Comparison of ENCODE assay signal across 9 cellular contexts in genomic region chrX:136250191-136251041, GRCh38. TPM values are rescaled to one million over a fixed set of nuclear protein-coding genes. Genes with fewer than 3 reads are reported as not detected.
DNase-seq lines count a peak whose midpoint lies in the region; ATAC-seq and TF ChIP-seq lines count a peak whose summit lies in the region.
"Had no signal": no experiment of that assay in that cellular context is flagged by ENCODE, and none has a peak within 500 bp of the region (broad histone marks: within the 10 kb centered on the region; RNA-seq: fewer than 3 reads in every experiment).

No MANE protein-coding gene starts in this region.

- H3K9me3 ChIP-seq in BLaER1 (no peaks in the 10 kb centered on the region), thoracic aorta (no peaks in the 10 kb centered on the region)

- H3K4me3 Mint-ChIP-seq in naive thymus-derived CD8-positive, alpha-beta T cell: peak overlapping the region; percentile 58 to 89 (median 82)

- TF ChIP-seq CTCF in epithelial cell of proximal tubule (conservative IDR thresholded peaks at IDR 0.05; ENCODE audit: low read depth, low read length) (no peak), thoracic aorta (IDR thresholded peaks at IDR 0.05) (no peak)

- H3K27me3 ChIP-seq in BLaER1: peaks cover 67% of the 10 kb centered on the region
- H3K27me3 ChIP-seq in thoracic aorta (replicated peaks; ENCODE audit: insufficient read depth): no peaks in the 10 kb centered on the region

- H3K4me1 Mint-ChIP-seq in naive thymus-derived CD8-positive, alpha-beta T cell: peaks cover 0 to 11% (median 7%) of the 10 kb centered on the region in 4 donors

- H3K27ac Mint-ChIP-seq in naive thymus-derived CD8-positive, alpha-beta T cell: peak overlapping the region in 8 of 10 donors; percentile 43 to 86 (median 78)

- H3K4me3 ChIP-seq in BLaER1 (peak overlapping the region; percentile 81), epithelial cell of proximal tubule (ENCODE audit: low read depth, low read length) (peak overlapping the region; percentile 70), thoracic aorta (peak overlapping the region; percentile 73)

- H3K27me3 Mint-ChIP-seq in naive thymus-derived CD8-positive, alpha-beta T cell: no peaks in the 10 kb centered on the region

- peak; percentile 41 to 51 for DNase-seq in activated CD4-positive, alpha-beta T cell treated with anti-CD3 and anti-CD28 coated beads, Interleukin-2, amount 50 U/mL, for 48 hours
- DNase-seq in epithelial cell of proximal tubule (ENCODE audit: low read depth): no peak
- peak in 3 of 10 donors; percentile 8 to 15 (median 14) for DNase-seq in naive thymus-derived CD8-positive, alpha-beta T cell
- DNase-seq in thoracic aorta (ENCODE audit: low spot score): no peak
- no peak for DNase-seq in NCI-H1436 (lab: John Stamatoyannopoulos, UW)

- H3K4me2 ChIP-seq in BLaER1: peak overlapping the region; percentile 65

- peak overlapping the region; percentile 85 for H3K9ac ChIP-seq in BLaER1

- H3K36me3 Mint-ChIP-seq in naive thymus-derived CD8-positive, alpha-beta T cell: peaks cover 0 to 7% (median 0%) of the 10 kb centered on the region in 3 donors

- H3K4me1 ChIP-seq in BLaER1 (peaks cover 18% of the 10 kb centered on the region), thoracic aorta (ENCODE audit: control insufficient read depth in 1 of 2, low read depth in 2 of 2) (peaks cover 0 to 14% of the 10 kb centered on the region in 2 donors)

- H3K27ac ChIP-seq in BLaER1 (peak overlapping the region; percentile 83), thoracic aorta (peak overlapping the region; percentile 68 to 69)

- POLR2A ChIA-PET in naive thymus-derived CD8-positive, alpha-beta T cell (lab: Charles Lee): no interaction called here

- ATAC-seq in GM19455 (IDR thresholded peaks at IDR 0.05; ENCODE audit: unreplicated experiment) (peak; percentile 55), HG03469 (IDR thresholded peaks at IDR 0.05; ENCODE audit: unreplicated experiment) (peak; percentile 16), thoracic aorta (ENCODE audit: insufficient number of reproducible peaks, low FRiP score, low read depth) (no peak)
- ATAC-seq in naive thymus-derived CD8-positive, alpha-beta T cell: peak; percentile 18 to 49

- peaks cover 11% of the 10 kb centered on the region; the same call in 1 of the 2 replicates for H4K20me1 ChIP-seq in BLaER1

- H3K36me3 ChIP-seq in BLaER1 (no peaks in the 10 kb centered on the region), thoracic aorta (no peaks in the 10 kb centered on the region)

- no peaks in the 10 kb centered on the region for H3K9me3 Mint-ChIP-seq in naive thymus-derived CD8-positive, alpha-beta T cell

RNA-seq across cellular contexts. Expression of gene MAP7D3, which starts 0.8 kb away (rescaled TPM):
- total RNA-seq in epithelial cell of proximal tubule (10.9 and 18.6 TPM in 2 replicates), thoracic aorta (10 to 100 TPM; 41.6 to 44.5 TPM)
- total RNA-seq in naive thymus-derived CD8-positive, alpha-beta T cell: 1 to 10 TPM; 7.7 to 8.3 TPM
- 1 to 10 TPM; 3.5 to 5.6 (median 4.2) TPM for polyA plus RNA-seq in naive thymus-derived CD8-positive, alpha-beta T cell

RNA-seq across cellular contexts. Expression of gene ADGRG4, which starts 50.3 kb away (rescaled TPM):
- not detected in 2 replicates for total RNA-seq in epithelial cell of proximal tubule
- not detected for total RNA-seq in naive thymus-derived CD8-positive, alpha-beta T cell
- polyA plus RNA-seq in naive thymus-derived CD8-positive, alpha-beta T cell: not detected
- total RNA-seq in thoracic aorta: under 1 TPM; 0.14 to 0.41 TPM
- total RNA-seq: temporal lobe had no signal

Comparison
In these comparisons a context has a peak if more than half of its experiments do, and no peak if none do; other contexts are left out.
1. DNase-seq: peak in activated CD4-positive, alpha-beta T cell treated with anti-CD3 and anti-CD28 coated beads, Interleukin-2, amount 50 U/mL, for 48 hours (2 of 2); none in epithelial cell of proximal tubule (single experiment), thoracic aorta (single experiment) and NCI-H1436 (single experiment).
2. Peak in every context shown above with its lines, with median percentiles within 50 percentile points of each other: H3K4me3 ChIP-seq.